1 cellular context compared by ENCODE assay signal in the genomic region with DNA sequence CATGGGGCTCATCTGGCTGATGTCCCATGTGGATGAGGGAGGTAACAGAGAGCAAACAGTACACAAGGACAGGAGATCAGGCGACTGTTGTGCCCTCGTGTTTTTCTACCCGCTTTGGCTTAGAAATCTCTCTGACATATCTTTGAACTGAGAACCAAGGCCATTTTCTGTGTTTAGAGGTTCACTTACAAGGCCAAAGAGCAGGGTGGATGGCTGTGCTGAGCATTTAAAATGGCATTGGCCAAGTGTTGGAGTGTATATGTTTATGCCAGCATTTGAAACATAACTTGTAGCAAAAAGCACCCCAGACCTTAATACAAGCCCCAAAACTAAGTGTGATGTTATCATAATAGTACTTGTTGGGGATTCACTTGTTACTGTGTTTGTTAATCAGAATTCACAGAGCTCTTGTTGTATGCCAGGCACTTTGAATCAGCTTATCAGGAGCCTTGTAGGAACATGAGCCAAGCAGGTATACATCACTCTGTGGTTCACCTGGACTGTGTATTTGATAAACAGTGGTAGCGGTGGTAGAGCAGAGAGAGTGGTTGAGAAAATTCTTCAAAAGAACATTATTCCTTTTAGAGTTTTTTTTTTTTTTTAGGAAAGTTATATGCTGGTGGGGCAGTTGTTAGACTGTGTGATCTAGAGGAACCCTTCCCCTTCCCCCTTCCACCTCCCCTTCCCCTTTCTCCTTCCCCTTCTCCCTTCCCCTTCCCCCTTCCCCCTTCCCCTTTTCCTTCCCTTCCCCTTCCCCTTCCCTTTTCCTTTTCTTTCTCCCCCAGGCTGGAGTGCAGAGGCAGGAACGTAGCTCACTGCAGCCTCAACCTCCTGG.
TF ChIP-seq lines count a peak whose summit lies in the region.

No MANE protein-coding gene starts in this region.

TF ChIP-seq in HepG2, 621 proteins besides CTCF, POLR2A, EP300 and RAD21 (continued from another document and continues in another):
- TF ChIP-seq, protein P1, sequence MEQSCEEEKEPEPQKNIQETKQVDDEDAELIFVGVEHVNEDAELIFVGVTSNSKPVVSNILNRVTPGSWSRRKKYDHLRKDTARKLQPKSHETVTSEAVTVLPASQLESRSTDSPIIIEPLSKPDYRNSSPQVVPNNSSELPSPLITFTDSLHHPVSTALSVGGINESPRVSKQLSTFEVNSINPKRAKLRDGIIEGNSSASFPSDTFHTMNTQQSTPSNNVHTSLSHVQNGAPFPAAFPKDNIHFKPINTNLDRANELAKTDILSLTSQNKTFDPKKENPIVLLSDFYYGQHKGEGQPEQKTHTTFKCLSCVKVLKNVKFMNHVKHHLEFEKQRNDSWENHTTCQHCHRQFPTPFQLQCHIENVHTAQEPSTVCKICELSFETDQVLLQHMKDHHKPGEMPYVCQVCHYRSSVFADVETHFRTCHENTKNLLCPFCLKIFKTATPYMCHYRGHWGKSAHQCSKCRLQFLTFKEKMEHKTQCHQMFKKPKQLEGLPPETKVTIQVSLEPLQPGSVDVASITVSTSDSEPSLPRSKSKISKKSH (CRISPR knock-in tag; IDR thresholded peaks at IDR 0.05; ENCODE audit: borderline replicate concordance): no peak
- TF ChIP-seq CEBPB (IDR thresholded peaks at IDR 0.05; ENCODE audit: borderline replicate concordance, low read depth, low read length): no peak
- TF ChIP-seq MTA3 (CRISPR knock-in tag; IDR thresholded peaks at IDR 0.05): no peak
- TF ChIP-seq, protein P2, sequence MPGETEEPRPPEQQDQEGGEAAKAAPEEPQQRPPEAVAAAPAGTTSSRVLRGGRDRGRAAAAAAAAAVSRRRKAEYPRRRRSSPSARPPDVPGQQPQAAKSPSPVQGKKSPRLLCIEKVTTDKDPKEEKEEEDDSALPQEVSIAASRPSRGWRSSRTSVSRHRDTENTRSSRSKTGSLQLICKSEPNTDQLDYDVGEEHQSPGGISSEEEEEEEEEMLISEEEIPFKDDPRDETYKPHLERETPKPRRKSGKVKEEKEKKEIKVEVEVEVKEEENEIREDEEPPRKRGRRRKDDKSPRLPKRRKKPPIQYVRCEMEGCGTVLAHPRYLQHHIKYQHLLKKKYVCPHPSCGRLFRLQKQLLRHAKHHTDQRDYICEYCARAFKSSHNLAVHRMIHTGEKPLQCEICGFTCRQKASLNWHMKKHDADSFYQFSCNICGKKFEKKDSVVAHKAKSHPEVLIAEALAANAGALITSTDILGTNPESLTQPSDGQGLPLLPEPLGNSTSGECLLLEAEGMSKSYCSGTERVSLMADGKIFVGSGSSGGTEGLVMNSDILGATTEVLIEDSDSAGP (CRISPR knock-in tag; IDR thresholded peaks at IDR 0.05; ENCODE audit: borderline replicate concordance): no peak
- peak; percentile 99 for TF ChIP-seq HDAC2 (CRISPR knock-in tag; IDR thresholded peaks at IDR 0.05)
- no peak for TF ChIP-seq ONECUT2 (CRISPR knock-in tag; IDR thresholded peaks at IDR 0.05)
- TF ChIP-seq MXD4 (CRISPR knock-in tag; IDR thresholded peaks at IDR 0.05): peak; percentile 95
- TF ChIP-seq, protein P3, sequence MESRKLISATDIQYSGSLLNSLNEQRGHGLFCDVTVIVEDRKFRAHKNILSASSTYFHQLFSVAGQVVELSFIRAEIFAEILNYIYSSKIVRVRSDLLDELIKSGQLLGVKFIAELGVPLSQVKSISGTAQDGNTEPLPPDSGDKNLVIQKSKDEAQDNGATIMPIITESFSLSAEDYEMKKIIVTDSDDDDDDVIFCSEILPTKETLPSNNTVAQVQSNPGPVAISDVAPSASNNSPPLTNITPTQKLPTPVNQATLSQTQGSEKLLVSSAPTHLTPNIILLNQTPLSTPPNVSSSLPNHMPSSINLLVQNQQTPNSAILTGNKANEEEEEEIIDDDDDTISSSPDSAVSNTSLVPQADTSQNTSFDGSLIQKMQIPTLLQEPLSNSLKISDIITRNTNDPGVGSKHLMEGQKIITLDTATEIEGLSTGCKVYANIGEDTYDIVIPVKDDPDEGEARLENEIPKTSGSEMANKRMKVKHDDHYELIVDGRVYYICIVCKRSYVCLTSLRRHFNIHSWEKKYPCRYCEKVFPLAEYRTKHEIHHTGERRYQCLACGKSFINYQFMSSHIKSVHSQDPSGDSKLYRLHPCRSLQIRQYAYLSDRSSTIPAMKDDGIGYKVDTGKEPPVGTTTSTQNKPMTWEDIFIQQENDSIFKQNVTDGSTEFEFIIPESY (CRISPR knock-in tag; IDR thresholded peaks at IDR 0.05): peak; percentile 58; the same call in 1 of the 2 replicates
- TF ChIP-seq MTF1 (CRISPR knock-in tag; IDR thresholded peaks at IDR 0.05): no peak
- TF ChIP-seq GABPA (IDR thresholded peaks at IDR 0.05; ENCODE audit: low read depth, low read length): no peak
- TF ChIP-seq GABPA (CRISPR knock-in tag; IDR thresholded peaks at IDR 0.05; ENCODE audit: low read depth): no peak; the same call in 1 of the 2 replicates
- peak; percentile 76 for TF ChIP-seq MYC (CRISPR knock-in tag; IDR thresholded peaks at IDR 0.05; ENCODE audit: borderline replicate concordance)
- TF ChIP-seq ZNF720 (CRISPR knock-in tag; IDR thresholded peaks at IDR 0.05): no peak
- TF ChIP-seq, protein P4, sequence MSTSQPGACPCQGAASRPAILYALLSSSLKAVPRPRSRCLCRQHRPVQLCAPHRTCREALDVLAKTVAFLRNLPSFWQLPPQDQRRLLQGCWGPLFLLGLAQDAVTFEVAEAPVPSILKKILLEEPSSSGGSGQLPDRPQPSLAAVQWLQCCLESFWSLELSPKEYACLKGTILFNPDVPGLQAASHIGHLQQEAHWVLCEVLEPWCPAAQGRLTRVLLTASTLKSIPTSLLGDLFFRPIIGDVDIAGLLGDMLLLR (CRISPR knock-in tag; IDR thresholded peaks at IDR 0.05): no peak
- no peak for TF ChIP-seq XBP1 (CRISPR knock-in tag; IDR thresholded peaks at IDR 0.05)
- TF ChIP-seq, protein P5, sequence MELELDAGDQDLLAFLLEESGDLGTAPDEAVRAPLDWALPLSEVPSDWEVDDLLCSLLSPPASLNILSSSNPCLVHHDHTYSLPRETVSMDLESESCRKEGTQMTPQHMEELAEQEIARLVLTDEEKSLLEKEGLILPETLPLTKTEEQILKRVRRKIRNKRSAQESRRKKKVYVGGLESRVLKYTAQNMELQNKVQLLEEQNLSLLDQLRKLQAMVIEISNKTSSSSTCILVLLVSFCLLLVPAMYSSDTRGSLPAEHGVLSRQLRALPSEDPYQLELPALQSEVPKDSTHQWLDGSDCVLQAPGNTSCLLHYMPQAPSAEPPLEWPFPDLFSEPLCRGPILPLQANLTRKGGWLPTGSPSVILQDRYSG (CRISPR knock-in tag; IDR thresholded peaks at IDR 0.05): peak; percentile 89; the same call in 1 of the 2 replicates
- TF ChIP-seq KDM4B (CRISPR knock-in tag; IDR thresholded peaks at IDR 0.05): peak; percentile 89
- peak; percentile 90 for TF ChIP-seq KLF9 (CRISPR knock-in tag; IDR thresholded peaks at IDR 0.05; ENCODE audit: low read depth)
- TF ChIP-seq, protein P6, sequence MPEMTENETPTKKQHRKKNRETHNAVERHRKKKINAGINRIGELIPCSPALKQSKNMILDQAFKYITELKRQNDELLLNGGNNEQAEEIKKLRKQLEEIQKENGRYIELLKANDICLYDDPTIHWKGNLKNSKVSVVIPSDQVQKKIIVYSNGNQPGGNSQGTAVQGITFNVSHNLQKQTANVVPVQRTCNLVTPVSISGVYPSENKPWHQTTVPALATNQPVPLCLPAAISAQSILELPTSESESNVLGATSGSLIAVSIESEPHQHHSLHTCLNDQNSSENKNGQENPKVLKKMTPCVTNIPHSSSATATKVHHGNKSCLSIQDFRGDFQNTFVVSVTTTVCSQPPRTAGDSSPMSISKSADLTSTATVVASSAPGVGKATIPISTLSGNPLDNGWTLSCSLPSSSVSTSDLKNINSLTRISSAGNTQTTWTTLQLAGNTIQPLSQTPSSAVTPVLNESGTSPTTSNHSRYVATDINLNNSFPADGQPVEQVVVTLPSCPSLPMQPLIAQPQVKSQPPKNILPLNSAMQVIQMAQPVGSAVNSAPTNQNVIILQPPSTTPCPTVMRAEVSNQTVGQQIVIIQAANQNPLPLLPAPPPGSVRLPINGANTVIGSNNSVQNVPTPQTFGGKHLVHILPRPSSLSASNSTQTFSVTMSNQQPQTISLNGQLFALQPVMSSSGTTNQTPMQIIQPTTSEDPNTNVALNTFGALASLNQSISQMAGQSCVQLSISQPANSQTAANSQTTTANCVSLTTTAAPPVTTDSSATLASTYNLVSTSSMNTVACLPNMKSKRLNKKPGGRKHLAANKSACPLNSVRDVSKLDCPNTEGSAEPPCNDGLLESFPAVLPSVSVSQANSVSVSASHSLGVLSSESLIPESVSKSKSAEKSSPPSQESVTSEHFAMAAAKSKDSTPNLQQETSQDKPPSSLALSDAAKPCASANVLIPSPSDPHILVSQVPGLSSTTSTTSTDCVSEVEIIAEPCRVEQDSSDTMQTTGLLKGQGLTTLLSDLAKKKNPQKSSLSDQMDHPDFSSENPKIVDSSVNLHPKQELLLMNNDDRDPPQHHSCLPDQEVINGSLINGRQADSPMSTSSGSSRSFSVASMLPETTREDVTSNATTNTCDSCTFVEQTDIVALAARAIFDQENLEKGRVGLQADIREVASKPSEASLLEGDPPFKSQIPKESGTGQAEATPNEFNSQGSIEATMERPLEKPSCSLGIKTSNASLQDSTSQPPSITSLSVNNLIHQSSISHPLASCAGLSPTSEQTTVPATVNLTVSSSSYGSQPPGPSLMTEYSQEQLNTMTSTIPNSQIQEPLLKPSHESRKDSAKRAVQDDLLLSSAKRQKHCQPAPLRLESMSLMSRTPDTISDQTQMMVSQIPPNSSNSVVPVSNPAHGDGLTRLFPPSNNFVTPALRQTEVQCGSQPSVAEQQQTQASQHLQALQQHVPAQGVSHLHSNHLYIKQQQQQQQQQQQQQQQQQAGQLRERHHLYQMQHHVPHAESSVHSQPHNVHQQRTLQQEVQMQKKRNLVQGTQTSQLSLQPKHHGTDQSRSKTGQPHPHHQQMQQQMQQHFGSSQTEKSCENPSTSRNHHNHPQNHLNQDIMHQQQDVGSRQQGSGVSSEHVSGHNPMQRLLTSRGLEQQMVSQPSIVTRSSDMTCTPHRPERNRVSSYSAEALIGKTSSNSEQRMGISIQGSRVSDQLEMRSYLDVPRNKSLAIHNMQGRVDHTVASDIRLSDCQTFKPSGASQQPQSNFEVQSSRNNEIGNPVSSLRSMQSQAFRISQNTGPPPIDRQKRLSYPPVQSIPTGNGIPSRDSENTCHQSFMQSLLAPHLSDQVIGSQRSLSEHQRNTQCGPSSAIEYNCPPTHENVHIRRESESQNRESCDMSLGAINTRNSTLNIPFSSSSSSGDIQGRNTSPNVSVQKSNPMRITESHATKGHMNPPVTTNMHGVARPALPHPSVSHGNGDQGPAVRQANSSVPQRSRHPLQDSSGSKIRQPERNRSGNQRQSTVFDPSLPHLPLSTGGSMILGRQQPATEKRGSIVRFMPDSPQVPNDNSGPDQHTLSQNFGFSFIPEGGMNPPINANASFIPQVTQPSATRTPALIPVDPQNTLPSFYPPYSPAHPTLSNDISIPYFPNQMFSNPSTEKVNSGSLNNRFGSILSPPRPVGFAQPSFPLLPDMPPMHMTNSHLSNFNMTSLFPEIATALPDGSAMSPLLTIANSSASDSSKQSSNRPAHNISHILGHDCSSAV (CRISPR knock-in tag; IDR thresholded peaks at IDR 0.05; ENCODE audit: borderline replicate concordance): no peak
- TF ChIP-seq ZBTB42 (CRISPR knock-in tag; IDR thresholded peaks at IDR 0.05): no peak
- peak; percentile 96 for TF ChIP-seq PHF21A (CRISPR knock-in tag; IDR thresholded peaks at IDR 0.05)
- peak; percentile 85 for TF ChIP-seq KLF6 (CRISPR knock-in tag; IDR thresholded peaks at IDR 0.05)
- peak; percentile 49; the same call in 1 of the 2 replicates for TF ChIP-seq NR2F2 (IDR thresholded peaks at IDR 0.05; ENCODE audit: borderline replicate concordance, low read depth)
- TF ChIP-seq KDM6A (CRISPR knock-in tag; IDR thresholded peaks at IDR 0.05; ENCODE audit: low read depth): peak; percentile 96
- no peak for TF ChIP-seq HMGA1 (CRISPR knock-in tag; conservative IDR thresholded peaks at IDR 0.05)
- TF ChIP-seq, protein P7, sequence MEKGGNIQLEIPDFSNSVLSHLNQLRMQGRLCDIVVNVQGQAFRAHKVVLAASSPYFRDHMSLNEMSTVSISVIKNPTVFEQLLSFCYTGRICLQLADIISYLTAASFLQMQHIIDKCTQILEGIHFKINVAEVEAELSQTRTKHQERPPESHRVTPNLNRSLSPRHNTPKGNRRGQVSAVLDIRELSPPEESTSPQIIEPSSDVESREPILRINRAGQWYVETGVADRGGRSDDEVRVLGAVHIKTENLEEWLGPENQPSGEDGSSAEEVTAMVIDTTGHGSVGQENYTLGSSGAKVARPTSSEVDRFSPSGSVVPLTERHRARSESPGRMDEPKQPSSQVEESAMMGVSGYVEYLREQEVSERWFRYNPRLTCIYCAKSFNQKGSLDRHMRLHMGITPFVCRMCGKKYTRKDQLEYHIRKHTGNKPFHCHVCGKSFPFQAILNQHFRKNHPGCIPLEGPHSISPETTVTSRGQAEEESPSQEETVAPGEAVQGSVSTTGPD (CRISPR knock-in tag; IDR thresholded peaks at IDR 0.05): no peak
- TF ChIP-seq, protein P8, sequence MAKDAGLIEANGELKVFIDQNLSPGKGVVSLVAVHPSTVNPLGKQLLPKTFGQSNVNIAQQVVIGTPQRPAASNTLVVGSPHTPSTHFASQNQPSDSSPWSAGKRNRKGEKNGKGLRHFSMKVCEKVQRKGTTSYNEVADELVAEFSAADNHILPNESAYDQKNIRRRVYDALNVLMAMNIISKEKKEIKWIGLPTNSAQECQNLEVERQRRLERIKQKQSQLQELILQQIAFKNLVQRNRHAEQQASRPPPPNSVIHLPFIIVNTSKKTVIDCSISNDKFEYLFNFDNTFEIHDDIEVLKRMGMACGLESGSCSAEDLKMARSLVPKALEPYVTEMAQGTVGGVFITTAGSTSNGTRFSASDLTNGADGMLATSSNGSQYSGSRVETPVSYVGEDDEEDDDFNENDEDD (CRISPR knock-in tag; IDR thresholded peaks at IDR 0.05; ENCODE audit: borderline replicate concordance): peak; percentile 88; the same call in 1 of the 2 replicates
- TF ChIP-seq, protein P9, sequence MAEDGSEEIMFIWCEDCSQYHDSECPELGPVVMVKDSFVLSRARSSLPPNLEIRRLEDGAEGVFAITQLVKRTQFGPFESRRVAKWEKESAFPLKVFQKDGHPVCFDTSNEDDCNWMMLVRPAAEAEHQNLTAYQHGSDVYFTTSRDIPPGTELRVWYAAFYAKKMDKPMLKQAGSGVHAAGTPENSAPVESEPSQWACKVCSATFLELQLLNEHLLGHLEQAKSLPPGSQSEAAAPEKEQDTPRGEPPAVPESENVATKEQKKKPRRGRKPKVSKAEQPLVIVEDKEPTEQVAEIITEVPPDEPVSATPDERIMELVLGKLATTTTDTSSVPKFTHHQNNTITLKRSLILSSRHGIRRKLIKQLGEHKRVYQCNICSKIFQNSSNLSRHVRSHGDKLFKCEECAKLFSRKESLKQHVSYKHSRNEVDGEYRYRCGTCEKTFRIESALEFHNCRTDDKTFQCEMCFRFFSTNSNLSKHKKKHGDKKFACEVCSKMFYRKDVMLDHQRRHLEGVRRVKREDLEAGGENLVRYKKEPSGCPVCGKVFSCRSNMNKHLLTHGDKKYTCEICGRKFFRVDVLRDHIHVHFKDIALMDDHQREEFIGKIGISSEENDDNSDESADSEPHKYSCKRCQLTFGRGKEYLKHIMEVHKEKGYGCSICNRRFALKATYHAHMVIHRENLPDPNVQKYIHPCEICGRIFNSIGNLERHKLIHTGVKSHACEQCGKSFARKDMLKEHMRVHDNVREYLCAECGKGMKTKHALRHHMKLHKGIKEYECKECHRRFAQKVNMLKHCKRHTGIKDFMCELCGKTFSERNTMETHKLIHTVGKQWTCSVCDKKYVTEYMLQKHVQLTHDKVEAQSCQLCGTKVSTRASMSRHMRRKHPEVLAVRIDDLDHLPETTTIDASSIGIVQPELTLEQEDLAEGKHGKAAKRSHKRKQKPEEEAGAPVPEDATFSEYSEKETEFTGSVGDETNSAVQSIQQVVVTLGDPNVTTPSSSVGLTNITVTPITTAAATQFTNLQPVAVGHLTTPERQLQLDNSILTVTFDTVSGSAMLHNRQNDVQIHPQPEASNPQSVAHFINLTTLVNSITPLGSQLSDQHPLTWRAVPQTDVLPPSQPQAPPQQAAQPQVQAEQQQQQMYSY (CRISPR knock-in tag; IDR thresholded peaks at IDR 0.05): no peak
- TF ChIP-seq SAFB2 (CRISPR knock-in tag; IDR thresholded peaks at IDR 0.05; ENCODE audit: borderline replicate concordance, low read depth): no peak
- TF ChIP-seq ZNF841 (CRISPR knock-in tag; IDR thresholded peaks at IDR 0.05; ENCODE audit: borderline replicate concordance): no peak
- no peak for TF ChIP-seq PAF1 (CRISPR knock-in tag; IDR thresholded peaks at IDR 0.05)
